ENCODE assay signal across 8 cellular contexts in the genomic region with DNA sequence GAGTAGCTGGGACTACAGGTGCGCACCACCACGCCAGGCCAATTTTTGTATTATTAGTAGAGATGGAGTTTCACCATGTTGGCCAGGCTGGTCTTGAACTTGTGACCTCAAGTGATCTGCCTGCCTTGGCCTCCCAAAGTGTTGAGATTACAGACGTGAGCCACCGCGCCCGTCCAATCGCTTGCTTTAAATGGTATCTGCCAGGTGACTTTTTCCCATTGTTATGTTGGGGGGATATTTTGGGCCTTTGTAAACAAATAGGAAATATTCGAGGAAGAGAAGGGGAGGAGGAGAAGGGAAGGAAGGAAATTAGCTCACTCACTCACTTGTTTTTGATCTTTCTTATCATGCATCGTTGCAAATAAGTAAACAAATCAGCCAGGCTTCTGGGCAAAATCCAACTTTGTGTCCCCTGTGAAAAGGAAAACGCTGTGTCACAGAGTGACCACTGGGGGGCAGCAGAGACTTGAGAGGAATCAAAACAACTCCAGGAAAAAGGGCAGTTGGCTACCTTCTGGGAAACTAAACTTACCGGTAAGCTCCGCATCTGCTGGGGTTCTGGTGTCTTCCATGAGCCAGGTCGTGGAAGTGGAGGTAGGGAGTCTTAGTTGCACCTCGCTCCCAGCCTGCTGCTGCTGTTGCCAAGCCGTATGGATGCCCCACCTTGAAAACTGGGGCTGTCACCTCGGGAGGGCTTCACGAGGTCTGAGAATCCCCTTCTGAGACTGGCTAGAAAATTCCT. TPM values are rescaled to one million over a fixed set of nuclear protein-coding genes. Genes with fewer than 3 reads are reported as not detected.
DNase-seq lines count a peak whose midpoint lies in the region; ATAC-seq, FAIRE-seq and TF ChIP-seq lines count a peak whose summit lies in the region.

No MANE protein-coding gene starts in this region.

- no peak overlapping the region for H3K27ac ChIP-seq in AG04450 (ENCODE audit: low read depth, low read length)

- CTCF ChIA-PET in AG04450 (lab: Charles Lee) = interaction anchor here (0.6 to 6.1 kb wide), 40 partner anchors 8 to 520 kb away, joined by 3 to 55 read pairs (median 4); a partner anchor contains a TSS

- TF ChIP-seq POLR2A in H54 (IDR thresholded peaks at IDR 0.05; ENCODE audit: low read depth, low read length) (no peak), lower leg skin (IDR thresholded peaks at IDR 0.05) (no peak)

- peak overlapping the region; percentile 53 for H3K4me3 ChIP-seq in AG04450 (ENCODE audit: low read depth, low read length)
- no peak overlapping the region for H3K4me3 ChIP-seq in lower leg skin (ENCODE audit: low read depth, poor library complexity, severe bottlenecking)

- peak; percentile 20 for FAIRE-seq in H54 (lab: Jason Lieb, UNC)

- 25 to 26% methylated on average over 17 of the region's 17 CpGs for WGBS in lower leg skin, 2 donors

- no peaks in the 10 kb centered on the region for H3K9me3 Mint-ChIP-seq in activated CD4-positive, alpha-beta T cell treated with anti-CD3 and anti-CD28 coated beads, Interleukin-2, amount 10 ng/mL, durations not matched to agents 24 days and 14 days
- H3K9me3 Mint-ChIP-seq in dendritic cell treated with granulocyte-macrophage colony-stimulating factor and Interleukin-4, amounts not matched to agents 40 ng/mL and 50 ng/mL, for 4 days = no peaks in the 10 kb centered on the region

- TF ChIP-seq CTCF in AG04450 (IDR thresholded peaks at IDR 0.05; ENCODE audit: low read depth, low read length) = peak; percentile 95
- TF ChIP-seq CTCF in lower leg skin (IDR thresholded peaks at IDR 0.05) = peak in 1 of 3 donors; percentile 87

- peak; percentile 51 for DNase-seq in AG04450 (ENCODE audit: low read depth, low spot score)
- DNase-seq in H54 (ENCODE audit: insufficient read length, low spot score) = peak; percentile 70
- DNase-seq in NCI-H460 (ENCODE audit: extremely low read depth, low read depth) = peak; percentile 68
- DNase-seq in activated CD4-positive, alpha-beta T cell treated with anti-CD3 and anti-CD28 coated beads, Interleukin-2, amount 10 ng/mL, durations not matched to agents 24 days and 14 days = peak; percentile 91
- DNase-seq in lower leg skin (ENCODE audit: low spot score in 2 of 2) = peak; percentile 73 to 93
- DNase-seq in stimulated activated CD4-positive, alpha-beta T cell treated with anti-CD3 and anti-CD28 coated beads, Interleukin-4, amount 100 ng/mL, for 24 hours = peak; percentile 80

- ATAC-seq in GM21723 (IDR thresholded peaks at IDR 0.05; ENCODE audit: unreplicated experiment) = no peak

- intact Hi-C loops in activated CD4-positive, alpha-beta T cell treated with anti-CD3 and anti-CD28 coated beads, Interleukin-2, amount 10 ng/mL, durations not matched to agents 24 days and 14 days (cut with micrococcal nuclease) = loop anchor here (1.0 kb wide), 1 partner anchor 35 kb away; no protein-coding TSS in a partner anchor
- intact Hi-C loops in dendritic cell treated with granulocyte-macrophage colony-stimulating factor and Interleukin-4, amounts not matched to agents 40 ng/mL and 50 ng/mL, for 4 days (cut with micrococcal nuclease) = loop anchor here (2.0 kb wide), 1 partner anchor 36 kb away; no protein-coding TSS in a partner anchor
- intact Hi-C loops in lower leg skin (cut with DNase I; ENCODE audit: low total_unique reads) = no loop called here

- peaks cover 2% of the 10 kb centered on the region for H3K36me3 Mint-ChIP-seq in activated CD4-positive, alpha-beta T cell treated with anti-CD3 and anti-CD28 coated beads, Interleukin-2, amount 10 ng/mL, durations not matched to agents 24 days and 14 days (ENCODE audit: low read depth)
- H3K36me3 Mint-ChIP-seq in dendritic cell treated with granulocyte-macrophage colony-stimulating factor and Interleukin-4, amounts not matched to agents 40 ng/mL and 50 ng/mL, for 4 days (ENCODE audit: low read depth) = no peaks in the 10 kb centered on the region

- H3K27ac Mint-ChIP-seq in activated CD4-positive, alpha-beta T cell treated with anti-CD3 and anti-CD28 coated beads, Interleukin-2, amount 10 ng/mL, durations not matched to agents 24 days and 14 days = peak overlapping the region; percentile 42
- peak overlapping the region; percentile 68 for H3K27ac Mint-ChIP-seq in dendritic cell treated with granulocyte-macrophage colony-stimulating factor and Interleukin-4, amounts not matched to agents 40 ng/mL and 50 ng/mL, for 4 days

- no peaks in the 10 kb centered on the region for H3K27me3 Mint-ChIP-seq in activated CD4-positive, alpha-beta T cell treated with anti-CD3 and anti-CD28 coated beads, Interleukin-2, amount 10 ng/mL, durations not matched to agents 24 days and 14 days
- H3K27me3 Mint-ChIP-seq in dendritic cell treated with granulocyte-macrophage colony-stimulating factor and Interleukin-4, amounts not matched to agents 40 ng/mL and 50 ng/mL, for 4 days = no peaks in the 10 kb centered on the region

- peaks cover 6% of the 10 kb centered on the region for H3K9me3 ChIP-seq in AG04450 (ENCODE audit: control insufficient read depth, insufficient read depth, low read length)

- H3K4me3 Mint-ChIP-seq in activated CD4-positive, alpha-beta T cell treated with anti-CD3 and anti-CD28 coated beads, Interleukin-2, amount 10 ng/mL, durations not matched to agents 24 days and 14 days = peak overlapping the region; percentile 68
- peak overlapping the region; percentile 75 for H3K4me3 Mint-ChIP-seq in dendritic cell treated with granulocyte-macrophage colony-stimulating factor and Interleukin-4, amounts not matched to agents 40 ng/mL and 50 ng/mL, for 4 days

- no peaks in the 10 kb centered on the region for H3K27me3 ChIP-seq in AG04450 (ENCODE audit: control insufficient read depth, insufficient read depth, low read length)

- POLR2A ChIA-PET in AG04450 (lab: Yijun Ruan, JAX) = interaction anchor here (0.6 to 1.3 kb wide), 3 partner anchors 35 to 418 kb away, joined by 3 to 5 read pairs (median 4); no protein-coding TSS in a partner anchor

- peaks cover 38% of the 10 kb centered on the region for H3K4me1 Mint-ChIP-seq in activated CD4-positive, alpha-beta T cell treated with anti-CD3 and anti-CD28 coated beads, Interleukin-2, amount 10 ng/mL, durations not matched to agents 24 days and 14 days
- peaks cover 31% of the 10 kb centered on the region for H3K4me1 Mint-ChIP-seq in dendritic cell treated with granulocyte-macrophage colony-stimulating factor and Interleukin-4, amounts not matched to agents 40 ng/mL and 50 ng/mL, for 4 days (ENCODE audit: low read depth)

RNA-seq across cellular contexts. Expression of a gene that starts 9.3 kb away (rescaled TPM):
- polyA plus RNA-seq in AG04450 (2011; rRNA removed) = 62.6 and 81.9 TPM in 2 replicates
- 45.8 and 76.4 TPM in 2 replicates for polyA minus RNA-seq in AG04450 (2011; rRNA and poly(A)+ RNA removed)
- total RNA-seq in NCI-H460 (2014; rRNA removed; shearing (Covaris generic)) = 31.2 and 32.5 TPM in 2 replicates
- 35.6 and 46.5 TPM in 2 replicates for polyA plus RNA-seq in NCI-H460 (2014; cell fraction: nucleus; rRNA removed)
- 105 and 114 TPM in 2 replicates for total RNA-seq in activated CD4-positive, alpha-beta T cell treated with anti-CD3 and anti-CD28 coated beads, Interleukin-2, amount 10 ng/mL, durations not matched to agents 24 days and 14 days
- 100 to 1,000 TPM in 1 of 4 donors, 10 to 100 TPM in 3; 57.2 to 116 (median 72.0) TPM for total RNA-seq in lower leg skin
